In the genomic region with DNA sequence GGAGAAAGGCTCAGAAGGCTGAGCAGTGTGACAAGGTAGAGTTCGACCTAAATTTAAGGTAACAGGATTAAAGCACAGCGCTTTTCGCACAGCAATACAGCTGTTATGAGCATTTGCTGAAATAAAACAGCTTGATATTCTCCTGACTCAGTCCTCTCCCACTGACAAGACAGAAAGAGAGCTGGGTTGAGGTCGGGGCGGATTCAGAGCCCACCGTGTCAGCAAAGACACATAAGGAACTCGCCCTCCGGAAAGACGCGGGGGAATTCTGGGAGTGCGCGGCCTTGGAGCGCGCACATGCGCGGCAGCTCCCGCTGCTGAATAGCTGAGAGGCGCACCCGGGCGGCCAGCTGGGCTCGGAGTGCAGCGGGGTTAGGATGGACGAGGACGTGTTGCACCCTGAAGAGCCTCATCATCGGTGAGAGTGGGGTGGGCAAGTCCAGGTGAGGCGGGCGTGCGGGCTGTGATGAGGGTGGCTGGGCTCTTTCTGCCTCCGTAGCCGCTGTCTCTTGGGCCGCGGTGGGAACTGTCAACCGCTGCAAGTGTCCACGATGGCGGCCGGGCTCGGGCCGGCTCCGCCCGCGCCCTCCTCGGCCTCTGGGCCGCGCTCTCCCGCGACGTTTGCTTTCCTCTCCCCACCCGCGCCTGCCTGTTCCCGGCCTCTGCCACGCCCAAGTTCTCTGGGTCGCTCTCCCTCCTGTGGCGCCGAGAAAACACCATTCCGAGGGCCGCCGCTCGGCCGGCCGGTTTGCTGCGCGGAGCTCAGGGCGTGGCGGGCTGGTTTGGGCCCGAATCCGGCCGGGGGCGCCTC, we compare ENCODE assay signal across 8 cellular contexts.
DNase-seq lines count a peak whose midpoint lies in the region; ATAC-seq and TF ChIP-seq lines count a peak whose summit lies in the region.

No MANE protein-coding gene starts in this region.

- TF ChIP-seq POLR2A in GM18951 (IDR thresholded peaks at IDR 0.05; ENCODE audit: extremely low read depth, insufficient read depth, insufficient read length), result peak; percentile 63
- peak; percentile 78 for TF ChIP-seq POLR2A in erythroblast (IDR thresholded peaks at IDR 0.05; ENCODE audit: low read length)

- peak overlapping the region; percentile 56 to 74 for H3K4me3 ChIP-seq in muscle layer of colon (ENCODE audit: low read depth in 1 of 2, low read length in 2 of 2)

- peak overlapping the region; percentile 93 for H3K27ac ChIP-seq in muscle layer of colon (ENCODE audit: low read depth, low read length)
- H3K27ac ChIP-seq in temporal lobe (ENCODE audit: low read depth, low read length), result peak overlapping the region; percentile 41

- DNase-seq in AG20443 (ENCODE audit: low spot score), result peak; percentile 95
- peak; percentile 80 for DNase-seq in NCI-H69 (lab: John Stamatoyannopoulos, UW)
- peak; percentile 13 for DNase-seq in activated T-cell treated with anti-CD3 and anti-CD28 coated beads for 4 hours
- peak; percentile 77 to 81 for DNase-seq in erythroblast (lab: John Stamatoyannopoulos, UW)

- H3K36me3 ChIP-seq in muscle layer of colon (ENCODE audit: insufficient read depth, low read length), result no peaks in the 10 kb centered on the region

- H3K27me3 ChIP-seq in muscle layer of colon (ENCODE audit: control insufficient read depth in 1 of 2, insufficient read depth in 2 of 2, low read length in 2 of 2), result no peaks in the 10 kb centered on the region

- H3K9ac ChIP-seq in muscle layer of colon (ENCODE audit: low read length), result peak overlapping the region; percentile 90

- in situ Hi-C loops in GM18951 (cut with MboI; ENCODE audit: low sequenced_read_pairs, unreplicated experiment), result no loop called here

- ATAC-seq in HG03139 (IDR thresholded peaks at IDR 0.05; ENCODE audit: unreplicated experiment), result peak; percentile 59

- no peaks in the 10 kb centered on the region for H3K9me3 ChIP-seq in muscle layer of colon (ENCODE audit: low read length)

- H3K4me1 ChIP-seq in muscle layer of colon (ENCODE audit: insufficient read depth, low read length), result peaks cover 22% of the 10 kb centered on the region

Comparison
In these comparisons a context has a peak if more than half of its experiments do, and no peak if none do; other contexts are left out.
1. Peak in every context shown above with its lines: DNase-seq, ATAC-seq, H3K4me3 ChIP-seq and H3K27ac ChIP-seq.
2. DNase-seq: peak in every context shown above with its lines; median percentile 95 in AG20443; 80 in NCI-H69; 79 in erythroblast; 13 in activated T-cell treated with anti-CD3 and anti-CD28 coated beads for 4 hours.